25 cellular contexts compared by ENCODE assay signal in the genomic region with DNA sequence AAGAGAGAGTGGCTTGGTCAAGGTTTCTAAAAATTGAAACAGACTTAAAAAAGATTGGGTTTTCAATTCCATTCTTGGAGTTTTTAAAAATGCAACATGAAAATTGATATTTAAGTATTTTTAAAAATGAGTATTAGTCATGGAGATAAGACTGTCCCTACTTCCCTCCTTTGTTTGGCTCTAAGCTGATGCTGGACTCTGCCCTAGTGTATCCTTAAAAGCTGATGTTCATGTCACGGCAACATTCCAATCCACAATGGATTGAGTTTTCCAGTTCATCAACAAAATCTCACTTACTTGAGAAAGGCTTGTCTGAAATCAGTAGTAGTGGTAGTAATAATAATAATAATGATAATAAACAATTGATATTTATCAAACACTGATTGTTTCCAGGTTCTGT.
DNase-seq lines count a peak whose midpoint lies in the region; ATAC-seq, FAIRE-seq and TF ChIP-seq lines count a peak whose summit lies in the region.
"Had no signal": no experiment of that assay in that cellular context is flagged by ENCODE, and none has a peak within 500 bp of the region (broad histone marks: within the 10 kb centered on the region; RNA-seq: fewer than 3 reads in every experiment).

No MANE protein-coding gene starts in this region.

- FAIRE-seq in bronchial epithelial cell (lab: Jason Lieb, UNC) = no peak
- FAIRE-seq in HepG2 (lab: Jason Lieb, UNC) = no peak
- FAIRE-seq: GM12891 had no signal

- peaks cover 32% of the 10 kb centered on the region for H3K4me1 Mint-ChIP-seq in MCF 10A (ENCODE audit: insufficient read depth, unreplicated experiment)
- no peaks in the 10 kb centered on the region for H3K4me1 Mint-ChIP-seq in activated CD4-positive, alpha-beta T cell treated with anti-CD3 and anti-CD28 coated beads, Interleukin-2, amount 10 ng/mL, durations not matched to agents 7 days and 5 days
- H3K4me1 Mint-ChIP-seq: central memory CD8-positive, alpha-beta T cell had no signal

- H3K36me3 ChIP-seq in breast epithelium (no peaks in the 10 kb centered on the region), bronchial epithelial cell (ENCODE audit: control insufficient read depth, insufficient read depth, low read length) (no peaks in the 10 kb centered on the region), HepG2 (replicated peaks in 1 of 2; ENCODE audit: control insufficient read depth in 1 of 2, insufficient read depth in 2 of 2, low read length in 2 of 2) (no peaks in the 10 kb centered on the region), upper lobe of left lung (no peaks in the 10 kb centered on the region)
- H3K36me3 ChIP-seq: gastrocnemius medialis had no signal

- intact Hi-C loops in MCF 10A (cut with micrococcal nuclease) (loop anchor here (5.0 kb wide), 3 partner anchors 59 to 339 kb away; no protein-coding TSS in a partner anchor), breast epithelium (cut with DNase I; ENCODE audit: low total_unique reads) (no loop called here), HepG2 (cut with micrococcal nuclease; ENCODE audit: unreplicated experiment) (loop anchor here (5.0 to 10.0 kb wide), 3 partner anchors 66 to 443 kb away; no protein-coding TSS in a partner anchor)

- TF ChIP-seq EP300 in HepG2 (IDR thresholded peaks at IDR 0.05; ENCODE audit: low read depth in 2 of 2, low read length in 2 of 2) (no peak), HepG2 (CRISPR knock-in tag; IDR thresholded peaks at IDR 0.05; ENCODE audit: borderline replicate concordance) (no peak), upper lobe of left lung (IDR thresholded peaks at IDR 0.05) (no peak)

- peaks cover 8% of the 10 kb centered on the region for H3K79me2 ChIP-seq in HepG2 (ENCODE audit: insufficient read depth, low read length)

- H3K27ac ChIP-seq in breast epithelium (no peak overlapping the region), HepG2 (ENCODE audit: extremely low read length, insufficient read depth, low read length) (peak overlapping the region; percentile 96), upper lobe of left lung (peak overlapping the region in 3 of 4 donors; percentile 34 to 55 (median 47))

- peak overlapping the region; percentile 67; the same call in 1 of the 2 replicates for H3K9ac ChIP-seq in HepG2 (ENCODE audit: insufficient read depth, low read depth, low read length)

- ATAC-seq in HepG2 = no peak
- peak in 1 of 2 donors; percentile 32 for ATAC-seq in upper lobe of left lung (ENCODE audit: low FRiP score in 2 of 2)
- no peak for ATAC-seq in HG03354 (IDR thresholded peaks at IDR 0.05; ENCODE audit: poor library complexity, severe bottlenecking, unreplicated experiment)
- ATAC-seq: gastrocnemius medialis; stimulated activated naive B cell treated with anti-CD40 and anti-IgM and Interleukin-4, amounts not matched to agents 10 μg/mL and 1 μg/mL and 100 μg/mL, for 72 hours had no signal

- POLR2A ChIA-PET in MCF 10A (lab: Yijun Ruan, JAX) = interaction anchor here (0.6 to 6.1 kb wide), 27 partner anchors 11 to 185 kb away, joined by 3 to 81 read pairs (median 9); partner anchors contain the start of gene SLC38A2
- POLR2A ChIA-PET in HepG2 (lab: Yijun Ruan, JAX) = interaction anchor here (1.0 to 5.0 kb wide), 14 partner anchors 8 to 170 kb away, joined by 3 to 47 read pairs (median 5); partner anchors contain the start of gene SLC38A2
- POLR2A ChIA-PET in activated CD4-positive, alpha-beta T cell treated with anti-CD3 and anti-CD28 coated beads, Interleukin-2, amount 10 ng/mL, durations not matched to agents 7 days and 5 days (lab: Charles Lee) = no interaction called here

- no peaks in the 10 kb centered on the region for H4K20me1 ChIP-seq in HepG2 (ENCODE audit: insufficient read depth, low read length)

- H3K27ac Mint-ChIP-seq in MCF 10A (ENCODE audit: low read depth, unreplicated experiment) = peak overlapping the region; percentile 100
- no peak overlapping the region for H3K27ac Mint-ChIP-seq in activated CD4-positive, alpha-beta T cell treated with anti-CD3 and anti-CD28 coated beads, Interleukin-2, amount 10 ng/mL, durations not matched to agents 7 days and 5 days
- H3K27ac Mint-ChIP-seq: activated T-cell treated with anti-CD3 and anti-CD28 coated beads, Interleukin-2, amount 50 U/mL, for 24 hours; B cell; nephron progenitor cell; stimulated activated naive B cell treated with anti-CD40 and anti-IgM and Interleukin-4, amounts not matched to agents 10 μg/mL and 1 μg/mL and 100 μg/mL, for 72 hours had no signal

- H3K27me3 ChIP-seq in breast epithelium = no peaks in the 10 kb centered on the region
- no peaks in the 10 kb centered on the region for H3K27me3 ChIP-seq in bronchial epithelial cell (ENCODE audit: control insufficient read depth, insufficient read depth, low read length)
- no peaks in the 10 kb centered on the region for H3K27me3 ChIP-seq in HepG2 (ENCODE audit: control insufficient read depth in 1 of 2, insufficient read depth in 2 of 2, low read length in 2 of 2)
- no peaks in the 10 kb centered on the region for H3K27me3 ChIP-seq in upper lobe of left lung
- H3K27me3 ChIP-seq: dorsolateral prefrontal cortex, gastrocnemius medialis had no signal

- H3K9me3 ChIP-seq in breast epithelium (no peaks in the 10 kb centered on the region), HepG2 (ENCODE audit: low read length) (no peaks in the 10 kb centered on the region), upper lobe of left lung (no peaks in the 10 kb centered on the region)
- H3K9me3 ChIP-seq: gastrocnemius medialis had no signal

- H3K4me3 Mint-ChIP-seq in MCF 10A (ENCODE audit: unreplicated experiment) = no peak overlapping the region
- no peak overlapping the region for H3K4me3 Mint-ChIP-seq in activated CD4-positive, alpha-beta T cell treated with anti-CD3 and anti-CD28 coated beads, Interleukin-2, amount 10 ng/mL, durations not matched to agents 7 days and 5 days
- H3K4me3 Mint-ChIP-seq: activated T-cell treated with anti-CD3 and anti-CD28 coated beads, Interleukin-2, amount 50 U/mL, for 24 hours; B cell; central memory CD8-positive, alpha-beta T cell; nephron progenitor cell; stimulated activated naive B cell treated with anti-CD40 and anti-IgM and Interleukin-4, amounts not matched to agents 10 μg/mL and 1 μg/mL and 100 μg/mL, for 72 hours had no signal

- TF ChIP-seq POLR2A in breast epithelium (IDR thresholded peaks at IDR 0.05) (no peak), HepG2 (IDR thresholded peaks at IDR 0.05; ENCODE audit: insufficient read depth in 1 of 2, low read depth in 2 of 2, low read length in 2 of 2) (no peak), upper lobe of left lung (IDR thresholded peaks at IDR 0.05) (no peak)

- no peaks in the 10 kb centered on the region for H3K27me3 Mint-ChIP-seq in MCF 10A (ENCODE audit: insufficient read depth, unreplicated experiment)
- no peaks in the 10 kb centered on the region for H3K27me3 Mint-ChIP-seq in activated CD4-positive, alpha-beta T cell treated with anti-CD3 and anti-CD28 coated beads, Interleukin-2, amount 10 ng/mL, durations not matched to agents 7 days and 5 days
- H3K27me3 Mint-ChIP-seq: activated T-cell treated with anti-CD3 and anti-CD28 coated beads, Interleukin-2, amount 50 U/mL, for 24 hours; B cell; central memory CD8-positive, alpha-beta T cell; stimulated activated naive B cell treated with anti-CD40 and anti-IgM and Interleukin-4, amounts not matched to agents 10 μg/mL and 1 μg/mL and 100 μg/mL, for 72 hours had no signal

- H3K9me3 Mint-ChIP-seq in MCF 10A (ENCODE audit: unreplicated experiment) = no peaks in the 10 kb centered on the region
- peaks cover 3% of the 10 kb centered on the region for H3K9me3 Mint-ChIP-seq in activated CD4-positive, alpha-beta T cell treated with anti-CD3 and anti-CD28 coated beads, Interleukin-2, amount 10 ng/mL, durations not matched to agents 7 days and 5 days
- H3K9me3 Mint-ChIP-seq: activated T-cell treated with anti-CD3 and anti-CD28 coated beads, Interleukin-2, amount 50 U/mL, for 24 hours; central memory CD8-positive, alpha-beta T cell; nephron progenitor cell; stimulated activated naive B cell treated with anti-CD40 and anti-IgM and Interleukin-4, amounts not matched to agents 10 μg/mL and 1 μg/mL and 100 μg/mL, for 72 hours had no signal

- BruUV-seq in MCF 10A (replicated peaks; lab: Mats Ljungman, UMichigan) = no TSS peak
- BruUV-seq in HepG2 (replicated peaks; lab: Mats Ljungman, UMichigan) = no TSS peak

- TF ChIP-seq CTCF in MCF 10A (IDR thresholded peaks at IDR 0.05; ENCODE audit: unreplicated experiment) (no peak), breast epithelium (IDR thresholded peaks at IDR 0.05) (no peak), bronchial epithelial cell (IDR thresholded peaks at IDR 0.05; ENCODE audit: insufficient read depth, low read length, severe bottlenecking) (no peak), HepG2 (CRISPR knock-in tag; IDR thresholded peaks at IDR 0.05) (no peak), upper lobe of left lung (IDR thresholded peaks at IDR 0.05) (no peak)

- WGBS in HepG2 (ENCODE audit: low lambda C conversion rate) = 88% methylated on average over 1 of the region's 1 CpG
- 71 to 75% methylated on average over 1 of the region's 1 CpG for WGBS in upper lobe of left lung, 2 donors

- in situ Hi-C loops in HepG2 (cut with HindIII; ENCODE audit: extremely low pct_ligation_motif_present, low pct_unique_long_range_greater_than_20kb) = loop anchor here (5.0 kb wide), 1 partner anchor 119 kb away; the partner anchor contains the start of gene SLC38A2

- DNase-seq in MCF 10A (ENCODE audit: unreplicated experiment) (no peak), breast epithelium (ENCODE audit: low spot score in 2 of 2) (no peak), bronchial epithelial cell (ENCODE audit: low read depth) (peak; percentile 21), HepG2 (ENCODE audit: low spot score) (no peak), upper lobe of left lung (no peak)
- DNase-seq in activated CD4-positive, alpha-beta T cell treated with anti-CD3 and anti-CD28 coated beads, Interleukin-2, amount 10 ng/mL, durations not matched to agents 7 days and 5 days = no peak
- DNase-seq in activated T-cell treated with anti-CD3 and anti-CD28 coated beads, Interleukin-2, amount 50 U/mL, for 1 hour = no peak
- DNase-seq: activated naive CD4-positive, alpha-beta T cell treated with Interleukin-2 at 50 U/mL for 16 hours; activated T-cell treated with anti-CD3 and anti-CD28 coated beads, Interleukin-2, amount 50 U/mL, for 24 hours; amygdala; COR-L47; dorsolateral prefrontal cortex; gastrocnemius medialis; left cardiac atrium; NCI-H1930; NCI-H226; nephron progenitor cell; OCI-M1; SIG-M5; stimulated activated CD4-positive, alpha-beta T cell treated with anti-CD3 and anti-CD28 coated beads, Interleukin-2, amount 100 ng/mL, for 24 hours; stimulated activated naive B cell treated with anti-CD40 and anti-IgM and Interleukin-4, amounts not matched to agents 10 μg/mL and 1 μg/mL and 100 μg/mL, for 72 hours had no signal

- H3K4me2 ChIP-seq in HepG2 (ENCODE audit: low read depth, low read length) = peak overlapping the region; percentile 61; the same call in 1 of the 2 replicates

- H3K4me3 ChIP-seq in breast epithelium = no peak overlapping the region
- no peak overlapping the region for H3K4me3 ChIP-seq in bronchial epithelial cell (ENCODE audit: low read depth, low read length)
- peak overlapping the region in 1 of 3 experiments; percentile 13; a peak in 1 of 6 replicates for H3K4me3 ChIP-seq in HepG2 (replicated peaks in 1 of 3; ENCODE audit: insufficient read depth in 1 of 3, low read depth in 2 of 3, low read length in 3 of 3)
- no peak overlapping the region for H3K4me3 ChIP-seq in upper lobe of left lung
- H3K4me3 ChIP-seq: gastrocnemius medialis had no signal

- no peak for TF ChIP-seq RAD21 in HepG2 (CRISPR knock-in tag; IDR thresholded peaks at IDR 0.05)

- peaks cover 6% of the 10 kb centered on the region for H3K36me3 Mint-ChIP-seq in MCF 10A (ENCODE audit: insufficient read depth, unreplicated experiment)
- H3K36me3 Mint-ChIP-seq in activated CD4-positive, alpha-beta T cell treated with anti-CD3 and anti-CD28 coated beads, Interleukin-2, amount 10 ng/mL, durations not matched to agents 7 days and 5 days (ENCODE audit: low read depth) = peaks cover 5% of the 10 kb centered on the region

- no peaks in the 10 kb centered on the region for H3K4me1 ChIP-seq in breast epithelium
- H3K4me1 ChIP-seq in HepG2 (ENCODE audit: insufficient read depth, low read length) = peaks cover 93% of the 10 kb centered on the region
- H3K4me1 ChIP-seq in upper lobe of left lung = peaks cover 13 to 39% (median 22%) of the 10 kb centered on the region in 4 donors

- CTCF ChIA-PET in MCF 10A (lab: Yijun Ruan, JAX) (interaction anchor here (0.6 to 1.8 kb wide), 4 partner anchors 17 to 185 kb away, joined by 3 to 6 read pairs (median 4); no protein-coding TSS in a partner anchor), HepG2 (lab: Yijun Ruan, JAX; ENCODE audit: low intra/inter-chr PET ratio, low total read pairs) (no interaction called here)
- CTCF ChIA-PET in activated CD4-positive, alpha-beta T cell treated with anti-CD3 and anti-CD28 coated beads, Interleukin-2, amount 10 ng/mL, durations not matched to agents 7 days and 5 days (lab: Charles Lee) = no interaction called here

- no peak overlapping the region for H2AFZ ChIP-seq in HepG2 (ENCODE audit: low read length)

Comparison
In these comparisons a context has a peak if more than half of its experiments do, and no peak if none do; other contexts are left out.
1. H3K27ac ChIP-seq: peak in HepG2 (single experiment) and upper lobe of left lung (3 of 4); none in breast epithelium (0 of 2).